Comparison of ENCODE assay signal across 13 cellular contexts in genomic region chr13:45137501-45137880, GRCh38.
"Had no signal": no experiment of that assay in that cellular context is flagged by ENCODE, and none has a peak within 500 bp of the region (broad histone marks: within the 10 kb centered on the region; RNA-seq: fewer than 3 reads in every experiment).

No MANE protein-coding gene starts in this region.

- H3K27ac ChIP-seq: pancreas, suprapubic skin had no signal

- H3K27me3 ChIP-seq: pancreas, suprapubic skin had no signal

- H3K4me1 ChIP-seq: pancreas had no signal

- ATAC-seq: activated CD4-positive, CD25-positive, alpha-beta regulatory T cell treated with anti-CD3 and anti-CD28 coated beads, Interleukin-2, amount 50 U/mL, for 24 hours; activated naive CD4-positive, alpha-beta T cell treated with anti-CD3 and anti-CD28 coated beads, Interleukin-2, amount 50 U/mL, for 72 hours; pancreas had no signal

- H3K9me3 ChIP-seq: pancreas, suprapubic skin had no signal

- H3K4me3 ChIP-seq: pancreas, suprapubic skin had no signal

- DNase-seq: activated effector memory CD4-positive, alpha-beta T cell treated with anti-CD3 and anti-CD28 coated beads, Interleukin-2, amount 50 U/mL, for 16 hours; activated T-cell treated with anti-CD3 and anti-CD28 coated beads, Interleukin-2, amount 50 U/mL, for 1 hour; amygdala; cerebellar nuclear complex; erythroblast; hippocampal formation; pancreas; stimulated activated CD4-positive, alpha-beta T cell treated with anti-CD3 and anti-CD28 coated beads, Interleukin-12 subunit alpha, Interleukin-12 subunit beta, amount 100 ng/mL, for 4 hours; stimulated activated CD4-positive, alpha-beta T cell treated with anti-CD3 and anti-CD28 coated beads, Interleukin-2, amount 100 ng/mL, for 48 hours; stimulated activated naive CD4-positive, alpha-beta T cell treated with Interleukin-2 at 50 U/mL for 16 hours had no signal
